Comparison of ENCODE assay signal across 8 cellular contexts in genomic region chr20:652611-653109, GRCh38. TPM values are rescaled to one million over a fixed set of nuclear protein-coding genes. Genes with fewer than 3 reads are reported as not detected.
DNase-seq lines count a peak whose midpoint lies in the region; ATAC-seq and TF ChIP-seq lines count a peak whose summit lies in the region.

No MANE protein-coding gene starts in this region.

- intact Hi-C loops in naive thymus-derived CD4-positive, alpha-beta T cell (cut with micrococcal nuclease): loop anchor here in 1 of 2 donors (1.0 to 10.0 kb wide), 4 partner anchors 14 to 195 kb away; partner anchors contain the start of gene CSNK2A1
- intact Hi-C loops in posterior vena cava (cut with DNase I): no loop called here

- DNase-seq in AG20443 (ENCODE audit: low spot score) (peak; percentile 42), RWPE1 (ENCODE audit: low spot score) (no peak), posterior vena cava (ENCODE audit: low spot score) (no peak)
- no peak for DNase-seq in naive thymus-derived CD4-positive, alpha-beta T cell

- ATAC-seq in GM21526 (IDR thresholded peaks at IDR 0.05; ENCODE audit: low FRiP score, unreplicated experiment) (peak; percentile 21), HG03521 (IDR thresholded peaks at IDR 0.05; ENCODE audit: unreplicated experiment) (no peak), HG03039 (IDR thresholded peaks at IDR 0.05; ENCODE audit: unreplicated experiment) (no peak)
- no peak for ATAC-seq in naive thymus-derived CD4-positive, alpha-beta T cell

- no peaks in the 10 kb centered on the region for H3K9me3 ChIP-seq in endocrine pancreas (ENCODE audit: control insufficient read depth, low read length)
- no peaks in the 10 kb centered on the region for H3K9me3 ChIP-seq in naive thymus-derived CD4-positive, alpha-beta T cell (ENCODE audit: control insufficient read depth in 2 of 3, low read length in 3 of 3)

- no peak for TF ChIP-seq CTCF in RWPE1 (conservative IDR thresholded peaks at IDR 0.05; ENCODE audit: low read depth)

- POLR2A ChIA-PET in RWPE1 (lab: Yijun Ruan, JAX; ENCODE audit: low non-redundant PET): no interaction called here
- POLR2A ChIA-PET in naive thymus-derived CD4-positive, alpha-beta T cell (lab: Charles Lee): no interaction called here

- CTCF ChIA-PET in RWPE1 (lab: Yijun Ruan, JAX): interaction anchor here (0.6 to 1.4 kb wide), 4 partner anchors 14 to 173 kb away, joined by 3 to 7 read pairs (median 5); no protein-coding TSS in a partner anchor
- CTCF ChIA-PET in naive thymus-derived CD4-positive, alpha-beta T cell (lab: Charles Lee): no interaction called here

- H3K4me3 Mint-ChIP-seq in naive thymus-derived CD4-positive, alpha-beta T cell: peak overlapping the region; percentile 14 to 88 (median 65)

- no peaks in the 10 kb centered on the region for H3K27me3 ChIP-seq in endocrine pancreas (ENCODE audit: control insufficient read depth, insufficient read depth, low read length)
- no peaks in the 10 kb centered on the region for H3K27me3 ChIP-seq in naive thymus-derived CD4-positive, alpha-beta T cell (ENCODE audit: control insufficient read depth in 2 of 2, insufficient read depth in 2 of 2, low read length in 2 of 2)

- peak overlapping the region in 1 of 9 donors; percentile 81 for H3K27ac Mint-ChIP-seq in naive thymus-derived CD4-positive, alpha-beta T cell

- peaks cover 9 to 31% (median 25%) of the 10 kb centered on the region in 5 donors for H3K27me3 Mint-ChIP-seq in naive thymus-derived CD4-positive, alpha-beta T cell

- no peaks in the 10 kb centered on the region for H3K4me1 ChIP-seq in endocrine pancreas (ENCODE audit: control insufficient read depth, insufficient read depth, low read length)
- peaks cover 12 to 14% of the 10 kb centered on the region in 2 donors for H3K4me1 ChIP-seq in naive thymus-derived CD4-positive, alpha-beta T cell (ENCODE audit: control insufficient read depth in 2 of 2, insufficient read depth in 2 of 2, low read length in 2 of 2)

- peaks cover 9% of the 10 kb centered on the region for H3K36me3 ChIP-seq in endocrine pancreas (ENCODE audit: control insufficient read depth, insufficient read depth, low read length)
- no peaks in the 10 kb centered on the region for H3K36me3 ChIP-seq in naive thymus-derived CD4-positive, alpha-beta T cell (ENCODE audit: control insufficient read depth in 2 of 3, insufficient read depth in 3 of 3, low read length in 3 of 3)

- peaks cover 0 to 4% (median 0%) of the 10 kb centered on the region in 11 donors for H3K9me3 Mint-ChIP-seq in naive thymus-derived CD4-positive, alpha-beta T cell

- H3K4me3 ChIP-seq in endocrine pancreas (ENCODE audit: control insufficient read depth, insufficient read depth, low read length): peak overlapping the region; percentile 85
- peak overlapping the region; percentile 53 for H3K4me3 ChIP-seq in naive thymus-derived CD4-positive, alpha-beta T cell (ENCODE audit: low read length)

- H3K36me3 Mint-ChIP-seq in naive thymus-derived CD4-positive, alpha-beta T cell: peaks cover 0 to 13% (median 4%) of the 10 kb centered on the region in 5 donors

- H3K9ac ChIP-seq in endocrine pancreas (ENCODE audit: control insufficient read depth, insufficient read depth, low read length): peak overlapping the region; percentile 91

- peaks cover 0 to 33% (median 17%) of the 10 kb centered on the region in 7 donors for H3K4me1 Mint-ChIP-seq in naive thymus-derived CD4-positive, alpha-beta T cell

- H3K27ac ChIP-seq in RWPE1: peak overlapping the region; percentile 77
- H3K27ac ChIP-seq in naive thymus-derived CD4-positive, alpha-beta T cell (ENCODE audit: low read depth, low read length): no peak overlapping the region

RNA-seq across cellular contexts. Expression of gene SRXN1, which starts 0.3 kb away (rescaled TPM):
- 10 to 100 TPM in 1 of 5 experiments, 1 to 10 TPM in 2, under 1 TPM in 2; 0.61 to 14.8 (median 1.0) TPM for total RNA-seq in naive thymus-derived CD4-positive, alpha-beta T cell
- polyA plus RNA-seq in naive thymus-derived CD4-positive, alpha-beta T cell: under 1 TPM; 0.12 to 0.17 TPM
- 10 to 100 TPM; 17.9 to 23.4 TPM for total RNA-seq in posterior vena cava

RNA-seq across cellular contexts. Expression of gene SCRT2, which starts 22.9 kb away (rescaled TPM):
- total RNA-seq in naive thymus-derived CD4-positive, alpha-beta T cell: not detected
- not detected for polyA plus RNA-seq in naive thymus-derived CD4-positive, alpha-beta T cell
- total RNA-seq in posterior vena cava: not detected

RNA-seq across cellular contexts. Expression of gene TCF15, which starts 42.6 kb away (rescaled TPM):
- not detected for total RNA-seq in naive thymus-derived CD4-positive, alpha-beta T cell
- not detected for polyA plus RNA-seq in naive thymus-derived CD4-positive, alpha-beta T cell
- total RNA-seq in posterior vena cava: 1 to 10 TPM; 2.2 to 2.5 TPM
